ENCODE assay signal across 20 cellular contexts in genomic region chr15:101100118-101100517, GRCh38.
"Had no signal": no experiment of that assay in that cellular context is flagged by ENCODE, and none has a peak within 500 bp of the region (broad histone marks: within the 10 kb centered on the region; RNA-seq: fewer than 3 reads in every experiment).

No MANE protein-coding gene starts in this region.

- DNase-seq: IMR-90, Karpas-422, KG1, MG63, NCI-H1092, NCI-H1105 treated with DMSO at 0.1 percent for 48 hours, NCI-H1417 treated with DMSO at 0.1 percent for 48 hours, NCI-H146, NCI-H1694 treated with DMSO at 0.1 percent for 48 hours, NCI-H1930, NCI-H2081 treated with DMSO at 0.1 percent for 48 hours, NCI-H2171, NCI-H226, NCI-H446, NCI-H510A, NCI-H524 treated with DMSO at 0.1 percent for 48 hours, NCI-H69, NCI-H774, SHP77, SK-N-SH had no signal

- H3K4me2 ChIP-seq: SK-N-SH had no signal

- H3K27me3 ChIP-seq: MG63 had no signal

- H3K4me3 ChIP-seq: MG63 had no signal

- H3K9me3 ChIP-seq: MG63, SK-N-SH had no signal

- H3K36me3 ChIP-seq: MG63 had no signal
